In the genomic region with DNA sequence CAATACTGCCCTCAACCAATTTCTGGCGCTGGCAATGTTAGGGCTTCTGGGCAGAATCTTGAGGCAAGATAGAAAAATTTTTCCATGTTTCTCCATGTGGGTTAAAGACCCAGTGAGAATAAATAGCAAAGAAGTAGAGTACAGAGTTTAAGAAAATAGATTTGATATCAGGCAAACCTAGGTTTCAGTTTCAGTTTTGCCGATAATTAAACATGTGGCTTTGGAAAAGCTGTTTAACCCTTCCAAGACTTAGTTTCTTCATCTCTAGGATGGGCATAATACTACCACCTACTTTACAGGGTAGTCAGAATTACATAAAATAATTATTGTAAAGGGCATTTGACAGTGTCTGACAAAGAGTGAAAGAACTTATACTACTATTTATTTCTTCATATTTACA, we compare ENCODE assay signal across 1 cellular context.
TF ChIP-seq lines count a peak whose summit lies in the region.

No MANE protein-coding gene starts in this region.

TF ChIP-seq in GM12878, 131 proteins besides CTCF, POLR2A, EP300 and RAD21 (continued from another document):
- TF ChIP-seq, protein P1, sequence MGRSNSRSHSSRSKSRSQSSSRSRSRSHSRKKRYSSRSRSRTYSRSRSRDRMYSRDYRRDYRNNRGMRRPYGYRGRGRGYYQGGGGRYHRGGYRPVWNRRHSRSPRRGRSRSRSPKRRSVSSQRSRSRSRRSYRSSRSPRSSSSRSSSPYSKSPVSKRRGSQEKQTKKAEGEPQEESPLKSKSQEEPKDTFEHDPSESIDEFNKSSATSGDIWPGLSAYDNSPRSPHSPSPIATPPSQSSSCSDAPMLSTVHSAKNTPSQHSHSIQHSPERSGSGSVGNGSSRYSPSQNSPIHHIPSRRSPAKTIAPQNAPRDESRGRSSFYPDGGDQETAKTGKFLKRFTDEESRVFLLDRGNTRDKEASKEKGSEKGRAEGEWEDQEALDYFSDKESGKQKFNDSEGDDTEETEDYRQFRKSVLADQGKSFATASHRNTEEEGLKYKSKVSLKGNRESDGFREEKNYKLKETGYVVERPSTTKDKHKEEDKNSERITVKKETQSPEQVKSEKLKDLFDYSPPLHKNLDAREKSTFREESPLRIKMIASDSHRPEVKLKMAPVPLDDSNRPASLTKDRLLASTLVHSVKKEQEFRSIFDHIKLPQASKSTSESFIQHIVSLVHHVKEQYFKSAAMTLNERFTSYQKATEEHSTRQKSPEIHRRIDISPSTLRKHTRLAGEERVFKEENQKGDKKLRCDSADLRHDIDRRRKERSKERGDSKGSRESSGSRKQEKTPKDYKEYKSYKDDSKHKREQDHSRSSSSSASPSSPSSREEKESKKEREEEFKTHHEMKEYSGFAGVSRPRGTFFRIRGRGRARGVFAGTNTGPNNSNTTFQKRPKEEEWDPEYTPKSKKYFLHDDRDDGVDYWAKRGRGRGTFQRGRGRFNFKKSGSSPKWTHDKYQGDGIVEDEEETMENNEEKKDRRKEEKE (IDR thresholded peaks at IDR 0.05), result no peak
- TF ChIP-seq STAT3 (IDR thresholded peaks at IDR 0.05; ENCODE audit: low read depth, low read length) (no peak), MTA3 (IDR thresholded peaks at IDR 0.05; ENCODE audit: borderline replicate concordance, low read length) (no peak), EED (IDR thresholded peaks at IDR 0.05; ENCODE audit: low read depth) (no peak), ZNF217 (IDR thresholded peaks at IDR 0.05) (0 out of 2 replicates have a peak, but pooled peaks have one; percentile 43), IRF4 (IDR thresholded peaks at IDR 0.05; ENCODE audit: low read depth, low read length) (no peak)
- TF ChIP-seq, protein P2, sequence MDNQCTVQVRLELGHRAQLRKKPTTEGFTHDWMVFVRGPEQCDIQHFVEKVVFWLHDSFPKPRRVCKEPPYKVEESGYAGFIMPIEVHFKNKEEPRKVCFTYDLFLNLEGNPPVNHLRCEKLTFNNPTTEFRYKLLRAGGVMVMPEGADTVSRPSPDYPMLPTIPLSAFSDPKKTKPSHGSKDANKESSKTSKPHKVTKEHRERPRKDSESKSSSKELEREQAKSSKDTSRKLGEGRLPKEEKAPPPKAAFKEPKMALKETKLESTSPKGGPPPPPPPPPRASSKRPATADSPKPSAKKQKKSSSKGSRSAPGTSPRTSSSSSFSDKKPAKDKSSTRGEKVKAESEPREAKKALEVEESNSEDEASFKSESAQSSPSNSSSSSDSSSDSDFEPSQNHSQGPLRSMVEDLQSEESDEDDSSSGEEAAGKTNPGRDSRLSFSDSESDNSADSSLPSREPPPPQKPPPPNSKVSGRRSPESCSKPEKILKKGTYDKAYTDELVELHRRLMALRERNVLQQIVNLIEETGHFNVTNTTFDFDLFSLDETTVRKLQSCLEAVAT (IDR thresholded peaks at IDR 0.05), result no peak
